Comparison of ENCODE assay signal across 14 cellular contexts in the genomic region with DNA sequence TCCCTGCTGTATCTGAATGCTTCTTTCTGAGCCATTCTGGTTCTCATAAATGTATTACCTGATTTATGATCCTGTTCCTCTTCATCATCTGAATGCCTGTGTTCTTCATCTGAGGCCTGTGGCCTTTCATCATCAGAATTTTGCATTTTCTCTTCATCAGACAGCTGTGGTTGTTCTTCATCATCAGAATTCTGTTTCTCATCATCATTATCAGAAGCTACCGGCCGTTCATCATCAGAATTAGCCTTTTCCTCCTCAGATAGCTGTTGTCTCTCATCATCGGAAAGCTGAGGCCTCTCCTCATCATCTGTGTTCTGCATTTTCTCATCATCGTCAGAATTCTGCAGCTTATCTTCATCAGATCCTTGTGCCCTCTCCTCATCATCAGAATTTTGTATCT. TPM values are rescaled to one million over a fixed set of nuclear protein-coding genes. Genes with fewer than 3 reads are reported as not detected.
DNase-seq lines count a peak whose midpoint lies in the region; ATAC-seq and TF ChIP-seq lines count a peak whose summit lies in the region.
"Had no signal": no experiment of that assay in that cellular context is flagged by ENCODE, and none has a peak within 500 bp of the region (broad histone marks: within the 10 kb centered on the region; RNA-seq: fewer than 3 reads in every experiment).

No MANE protein-coding gene starts in this region.

- intact Hi-C loops in Calu3 (cut with micrococcal nuclease; ENCODE audit: unreplicated experiment) = no loop called here

- no peak overlapping the region for H3K4me3 Mint-ChIP-seq in activated T-cell treated with anti-CD3 and anti-CD28 coated beads, Interleukin-2, amount 50 U/mL, for 72 hours
- H3K4me3 Mint-ChIP-seq in activated T-cell treated with anti-CD3 and anti-CD28 coated beads, Interleukin-2, amount 50 U/mL, for 4 hours = no peak overlapping the region
- H3K4me3 Mint-ChIP-seq in Calu3 (ENCODE audit: low read depth, unreplicated experiment) = no peak overlapping the region
- H3K4me3 Mint-ChIP-seq in activated T-helper 17 cell treated with anti-CD3 and anti-CD28 coated beads, Interleukin-2, amount 50 U/mL, for 72 hours = no peak overlapping the region
- H3K4me3 Mint-ChIP-seq: CD8-positive, alpha-beta T cell; HFFc6 had no signal

- H3K9me3 Mint-ChIP-seq in activated T-cell treated with anti-CD3 and anti-CD28 coated beads, Interleukin-2, amount 50 U/mL, for 72 hours = peaks cover 3 to 4% of the 10 kb centered on the region in 2 donors
- peaks cover 8% of the 10 kb centered on the region for H3K9me3 Mint-ChIP-seq in activated T-cell treated with anti-CD3 and anti-CD28 coated beads, Interleukin-2, amount 50 U/mL, for 4 hours
- H3K9me3 Mint-ChIP-seq in Calu3 (ENCODE audit: low read depth, unreplicated experiment) = no peaks in the 10 kb centered on the region
- H3K9me3 Mint-ChIP-seq in activated T-helper 17 cell treated with anti-CD3 and anti-CD28 coated beads, Interleukin-2, amount 50 U/mL, for 72 hours = peaks cover 4% of the 10 kb centered on the region

- H3K4me1 Mint-ChIP-seq in activated T-cell treated with anti-CD3 and anti-CD28 coated beads, Interleukin-2, amount 50 U/mL, for 72 hours (ENCODE audit: low read depth) = peaks cover 32% of the 10 kb centered on the region
- peaks cover 21% of the 10 kb centered on the region for H3K4me1 Mint-ChIP-seq in activated T-cell treated with anti-CD3 and anti-CD28 coated beads, Interleukin-2, amount 50 U/mL, for 4 hours (ENCODE audit: low read depth)
- H3K4me1 Mint-ChIP-seq in Calu3 (ENCODE audit: low read depth, unreplicated experiment) = no peaks in the 10 kb centered on the region
- H3K4me1 Mint-ChIP-seq in activated T-helper 17 cell treated with anti-CD3 and anti-CD28 coated beads, Interleukin-2, amount 50 U/mL, for 72 hours = peaks cover 18% of the 10 kb centered on the region

- CTCF ChIA-PET in Calu3 (lab: Charles Lee) = no interaction called here

- peak overlapping the region; percentile 29 for H3K27ac Mint-ChIP-seq in activated T-cell treated with anti-CD3 and anti-CD28 coated beads, Interleukin-2, amount 50 U/mL, for 72 hours
- no peak overlapping the region for H3K27ac Mint-ChIP-seq in Calu3 (ENCODE audit: unreplicated experiment)
- H3K27ac Mint-ChIP-seq in activated T-helper 17 cell treated with anti-CD3 and anti-CD28 coated beads, Interleukin-2, amount 50 U/mL, for 72 hours = peak overlapping the region; percentile 11
- H3K27ac Mint-ChIP-seq: CD8-positive, alpha-beta T cell; HFFc6 had no signal

- TSS peak; percentile 58 for BruUV-seq in Calu3 (replicated peaks; lab: Mats Ljungman, UMichigan)

- no peak for TF ChIP-seq CTCF in Calu3 (IDR thresholded peaks at IDR 0.05; ENCODE audit: unreplicated experiment)

- no peak for DNase-seq in activated T-cell treated with anti-CD3 and anti-CD28 coated beads, Interleukin-2, amount 50 U/mL, for 72 hours
- no peak for DNase-seq in activated T-cell treated with anti-CD3 and anti-CD28 coated beads, Interleukin-2, amount 50 U/mL, for 4 hours
- DNase-seq in Calu3 (no peak), pons (ENCODE audit: low spot score) (no peak), OCI-M1 (lab: John Stamatoyannopoulos, UW) (no peak)
- DNase-seq in stimulated activated naive CD8-positive, alpha-beta T cell treated with anti-CD3 and anti-CD28 coated beads, Interleukin-15, Interleukin-2, amounts not matched to agents 100 U/mL and 50 U/mL, for 24 hours = no peak
- DNase-seq: ACHN; CD8-positive, alpha-beta T cell; COR-L47; DND-41; GDM1; HCEC 1CT; HFFc6 had no signal

- ATAC-seq in activated T-cell treated with anti-CD3 and anti-CD28 coated beads, Interleukin-2, amount 50 U/mL, for 72 hours (replicated peaks in 1 of 2) = no peak
- ATAC-seq in activated T-cell treated with anti-CD3 and anti-CD28 coated beads, Interleukin-2, amount 50 U/mL, for 4 hours = no peak
- ATAC-seq in activated T-helper 17 cell treated with anti-CD3 and anti-CD28 coated beads, Interleukin-2, amount 50 U/mL, for 72 hours (replicated peaks) = no peak
- ATAC-seq in stimulated activated naive CD8-positive, alpha-beta T cell treated with anti-CD3 and anti-CD28 coated beads, Interleukin-15, Interleukin-2, amounts not matched to agents 100 U/mL and 50 U/mL, for 24 hours = no peak
- ATAC-seq: CD8-positive, alpha-beta T cell had no signal

- H3K36me3 Mint-ChIP-seq in activated T-cell treated with anti-CD3 and anti-CD28 coated beads, Interleukin-2, amount 50 U/mL, for 72 hours (ENCODE audit: insufficient read depth in 2 of 2) = peaks cover 14 to 24% of the 10 kb centered on the region in 2 donors
- peaks cover 40% of the 10 kb centered on the region for H3K36me3 Mint-ChIP-seq in activated T-cell treated with anti-CD3 and anti-CD28 coated beads, Interleukin-2, amount 50 U/mL, for 4 hours (ENCODE audit: insufficient read depth)
- H3K36me3 Mint-ChIP-seq in Calu3 (ENCODE audit: insufficient read depth, unreplicated experiment) = peaks cover 7% of the 10 kb centered on the region
- H3K36me3 Mint-ChIP-seq in activated T-helper 17 cell treated with anti-CD3 and anti-CD28 coated beads, Interleukin-2, amount 50 U/mL, for 72 hours (ENCODE audit: low read depth) = peaks cover 70% of the 10 kb centered on the region

- H3K27me3 Mint-ChIP-seq in activated T-cell treated with anti-CD3 and anti-CD28 coated beads, Interleukin-2, amount 50 U/mL, for 72 hours (ENCODE audit: low read depth) = no peaks in the 10 kb centered on the region
- no peaks in the 10 kb centered on the region for H3K27me3 Mint-ChIP-seq in activated T-cell treated with anti-CD3 and anti-CD28 coated beads, Interleukin-2, amount 50 U/mL, for 4 hours (ENCODE audit: low read depth)
- no peaks in the 10 kb centered on the region for H3K27me3 Mint-ChIP-seq in Calu3 (ENCODE audit: unreplicated experiment)
- H3K27me3 Mint-ChIP-seq in activated T-helper 17 cell treated with anti-CD3 and anti-CD28 coated beads, Interleukin-2, amount 50 U/mL, for 72 hours = no peaks in the 10 kb centered on the region

RNA-seq across cellular contexts. Expression of gene LEO1, which starts 5.9 kb away (rescaled TPM):
- total RNA-seq in activated T-cell treated with anti-CD3 and anti-CD28 coated beads, Interleukin-2, amount 50 U/mL, for 72 hours = 10 to 100 TPM; 21.4 to 22.7 TPM
- total RNA-seq in activated T-cell treated with anti-CD3 and anti-CD28 coated beads, Interleukin-2, amount 50 U/mL, for 4 hours = 10 to 100 TPM; 30.7 to 32.6 (median 30.8) TPM
- total RNA-seq in Calu3 (2022) = 21.3 and 22.5 TPM in 2 replicates
- 10 to 100 TPM; 22.7 to 31.7 TPM for total RNA-seq in activated T-helper 17 cell treated with anti-CD3 and anti-CD28 coated beads, Interleukin-2, amount 50 U/mL, for 72 hours

RNA-seq across cellular contexts. Expression of gene MAPK6, which starts 53.3 kb away (rescaled TPM):
- total RNA-seq in activated T-cell treated with anti-CD3 and anti-CD28 coated beads, Interleukin-2, amount 50 U/mL, for 72 hours = 10 to 100 TPM; 21.7 to 22.8 TPM
- 10 to 100 TPM; 64.4 to 74.1 (median 68.0) TPM for total RNA-seq in activated T-cell treated with anti-CD3 and anti-CD28 coated beads, Interleukin-2, amount 50 U/mL, for 4 hours
- 28.4 and 35.9 TPM in 2 replicates for total RNA-seq in Calu3 (2022)
- total RNA-seq in activated T-helper 17 cell treated with anti-CD3 and anti-CD28 coated beads, Interleukin-2, amount 50 U/mL, for 72 hours = 10 to 100 TPM; 36.5 to 62.3 TPM
